In the genomic region with DNA sequence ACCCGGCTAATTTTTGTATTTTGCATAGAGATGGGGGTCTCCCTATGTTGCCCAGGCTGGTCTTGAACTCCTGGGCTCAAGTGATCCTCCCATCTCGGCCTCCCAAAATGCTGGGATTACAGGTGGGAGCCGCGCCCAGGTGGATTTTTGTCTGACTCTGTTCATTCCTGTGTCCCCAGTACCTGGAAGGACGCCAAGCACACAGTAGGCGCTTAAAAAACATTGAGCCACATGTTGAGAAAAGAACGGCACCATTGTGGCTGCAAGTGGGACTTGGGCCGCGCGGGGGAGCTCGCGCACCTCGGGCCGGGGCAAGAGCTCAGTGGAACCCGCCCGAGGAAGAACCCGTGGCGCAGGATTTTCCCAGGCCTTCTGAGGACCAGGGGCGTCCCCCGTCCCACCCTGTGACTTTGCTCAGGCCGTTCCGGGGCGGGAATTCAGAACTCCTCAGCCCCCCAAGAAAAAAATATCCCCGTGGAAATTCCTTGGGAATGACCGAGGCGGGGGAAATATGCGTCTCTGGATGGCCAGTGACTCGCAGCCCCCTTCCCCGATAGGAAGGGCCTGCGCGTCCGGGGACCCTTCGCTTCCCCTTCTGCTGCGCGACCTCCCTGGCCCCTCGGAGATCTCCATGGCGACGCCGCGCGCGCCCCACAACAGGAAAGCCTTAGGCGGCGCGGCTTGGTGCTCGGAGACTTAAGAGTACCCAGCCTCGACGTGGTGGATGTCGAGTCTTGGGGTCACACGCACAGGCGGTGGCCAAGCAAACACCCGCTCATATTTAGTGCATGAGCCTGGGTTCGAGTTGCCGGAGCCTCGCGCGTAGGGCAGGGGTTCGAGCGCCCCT, we compare ENCODE assay signal across 8 cellular contexts. TPM values are rescaled to one million over a fixed set of nuclear protein-coding genes. Genes with fewer than 3 reads are reported as not detected.
DNase-seq lines count a peak whose midpoint lies in the region; ATAC-seq and TF ChIP-seq lines count a peak whose summit lies in the region.

No MANE protein-coding gene starts in this region.

- peak overlapping the region; percentile 25 for H3K4ac ChIP-seq in trophoblast cell (ENCODE audit: low read depth, low read length)

- H2BK5ac ChIP-seq in trophoblast cell (ENCODE audit: low read depth, low read length, poor library complexity) = no peak overlapping the region

- peak overlapping the region; percentile 20 for H2AK5ac ChIP-seq in trophoblast cell (ENCODE audit: low read length)

- no peaks in the 10 kb centered on the region for H3K9me3 Mint-ChIP-seq in activated naive CD8-positive, alpha-beta T cell treated with anti-CD3 and anti-CD28 coated beads, Interleukin-2, amount 10 ng/mL, durations not matched to agents 7 days and 5 days

- no peaks in the 10 kb centered on the region for H3K79me2 ChIP-seq in trophoblast cell (ENCODE audit: control insufficient read depth, insufficient read depth, low read length, poor library complexity)

- H3K27ac ChIP-seq in trophoblast cell (ENCODE audit: low read depth, low read length) (no peak overlapping the region), thyroid gland (peak overlapping the region; percentile 65 to 88 (median 79))

- peak; percentile 50 for DNase-seq in 8988T
- DNase-seq in M059J (ENCODE audit: low read depth) = peak; percentile 75
- peak; percentile 60 for DNase-seq in SW480 (ENCODE audit: low spot score)
- DNase-seq in activated naive CD8-positive, alpha-beta T cell treated with anti-CD3 and anti-CD28 coated beads, Interleukin-2, amount 10 ng/mL, durations not matched to agents 7 days and 5 days = peak; percentile 96
- peak; percentile 95 for DNase-seq in cardiac septum (ENCODE audit: low spot score)
- DNase-seq in trophoblast cell = peak; percentile 79 to 86
- DNase-seq in thyroid gland = peak; percentile 77 to 81

- H3K4me3 ChIP-seq in trophoblast cell (ENCODE audit: low read depth, low read length) (no peak overlapping the region), thyroid gland (replicated peaks in 1 of 3) (peak overlapping the region in 1 of 3 donors; percentile 32)

- peak; percentile 70 to 96 (median 90) for TF ChIP-seq CTCF in thyroid gland (IDR thresholded peaks at IDR 0.05)

- H3K18ac ChIP-seq in trophoblast cell (ENCODE audit: low read length) = no peak overlapping the region

- no peak overlapping the region for H2BK12ac ChIP-seq in trophoblast cell (ENCODE audit: low read length)

- peaks cover 2% of the 10 kb centered on the region for H3K79me1 ChIP-seq in trophoblast cell (ENCODE audit: low read length)

- peaks cover 2% of the 10 kb centered on the region for H3K36me3 Mint-ChIP-seq in activated naive CD8-positive, alpha-beta T cell treated with anti-CD3 and anti-CD28 coated beads, Interleukin-2, amount 10 ng/mL, durations not matched to agents 7 days and 5 days

- H3K4me3 Mint-ChIP-seq in activated naive CD8-positive, alpha-beta T cell treated with anti-CD3 and anti-CD28 coated beads, Interleukin-2, amount 10 ng/mL, durations not matched to agents 7 days and 5 days = peak overlapping the region; percentile 86

- peak overlapping the region; percentile 59 for H3K4me2 ChIP-seq in trophoblast cell (ENCODE audit: low read length)

- H4K91ac ChIP-seq in trophoblast cell (ENCODE audit: low read depth, low read length) = peak overlapping the region; percentile 57

- H3K27me3 ChIP-seq in trophoblast cell (ENCODE audit: insufficient read depth, low read length) = no peaks in the 10 kb centered on the region
- H3K27me3 ChIP-seq in thyroid gland = no peaks in the 10 kb centered on the region

- intact Hi-C loops in cardiac septum (cut with DNase I) (loop anchor here (1.0 to 5.0 kb wide), 2 partner anchors 63 to 120 kb away; a partner anchor contains a TSS), thyroid gland (cut with DNase I) (loop anchor here (2.0 kb wide), 1 partner anchor 119 kb away; no protein-coding TSS in a partner anchor)

- no peaks in the 10 kb centered on the region for H3K9me3 ChIP-seq in trophoblast cell (ENCODE audit: insufficient read depth, low read depth, low read length)
- no peaks in the 10 kb centered on the region for H3K9me3 ChIP-seq in thyroid gland

- peak overlapping the region; percentile 37 for H3K14ac ChIP-seq in trophoblast cell (ENCODE audit: low read length)

- WGBS in trophoblast cell (ENCODE audit: extremely low coverage, insufficient coverage, insufficient read length) = no CpG with 5 or more reads among the region's 59 CpGs
- WGBS in thyroid gland, 2 donors = 5 to 7% methylated on average over 32 to 34 of the region's 59 CpGs

- no peak overlapping the region for H3K23ac ChIP-seq in trophoblast cell (ENCODE audit: low read length)

- no peaks in the 10 kb centered on the region for H3K27me3 Mint-ChIP-seq in activated naive CD8-positive, alpha-beta T cell treated with anti-CD3 and anti-CD28 coated beads, Interleukin-2, amount 10 ng/mL, durations not matched to agents 7 days and 5 days

- H3K4me1 Mint-ChIP-seq in activated naive CD8-positive, alpha-beta T cell treated with anti-CD3 and anti-CD28 coated beads, Interleukin-2, amount 10 ng/mL, durations not matched to agents 7 days and 5 days = peaks cover 23% of the 10 kb centered on the region

- peak; percentile 37 for ATAC-seq in GM18502 (IDR thresholded peaks at IDR 0.05; ENCODE audit: poor library complexity, unreplicated experiment)
- peak; percentile 69 for ATAC-seq in activated naive CD8-positive, alpha-beta T cell treated with anti-CD3 and anti-CD28 coated beads, Interleukin-2, amount 10 ng/mL, durations not matched to agents 7 days and 5 days (ENCODE audit: low read depth)

- H4K8ac ChIP-seq in trophoblast cell (ENCODE audit: low read depth, low read length) = peak overlapping the region; percentile 84

- peak overlapping the region; percentile 92 for H3K27ac Mint-ChIP-seq in activated naive CD8-positive, alpha-beta T cell treated with anti-CD3 and anti-CD28 coated beads, Interleukin-2, amount 10 ng/mL, durations not matched to agents 7 days and 5 days

- peak overlapping the region; percentile 79 for H2AFZ ChIP-seq in trophoblast cell (ENCODE audit: insufficient read depth, low read length, poor library complexity)

- no peak for TF ChIP-seq POLR2A in thyroid gland (IDR thresholded peaks at IDR 0.05)

- H3K4me1 ChIP-seq in trophoblast cell (ENCODE audit: control insufficient read depth in 1 of 2, insufficient read depth in 2 of 2, low read length in 2 of 2) (peaks cover 13 to 14% of the 10 kb centered on the region in 2 experiments), thyroid gland (peaks cover 10 to 24% of the 10 kb centered on the region in 2 donors)

- peak overlapping the region; percentile 18 for H2BK120ac ChIP-seq in trophoblast cell (ENCODE audit: insufficient read depth, low read length, poor library complexity)

- POLR2A ChIA-PET in activated naive CD8-positive, alpha-beta T cell treated with anti-CD3 and anti-CD28 coated beads, Interleukin-2, amount 10 ng/mL, durations not matched to agents 7 days and 5 days (lab: Charles Lee) = interaction anchor here (0.6 to 4.7 kb wide), 20 partner anchors 9 to 270 kb away, joined by 3 to 60 read pairs (median 6); a partner anchor contains a TSS

- peak overlapping the region; percentile 72 for H4K12ac ChIP-seq in trophoblast cell (ENCODE audit: low read depth, low read length)

- H3K9ac ChIP-seq in trophoblast cell (ENCODE audit: low read length) = no peak overlapping the region

- H3K36me3 ChIP-seq in trophoblast cell (ENCODE audit: control insufficient read depth in 1 of 2, insufficient read depth in 2 of 2, low read length in 2 of 2) = no peaks in the 10 kb centered on the region
- no peaks in the 10 kb centered on the region for H3K36me3 ChIP-seq in thyroid gland

RNA-seq across cellular contexts. Expression of a gene that starts 1.4 kb away (rescaled TPM):
- 68.8 and 88.4 TPM in 2 replicates for total RNA-seq in M059J (2014; rRNA removed; shearing (Covaris generic))
- 10 to 100 TPM in 1 of 2 experiments, 1 to 10 TPM in 1; 9.5 to 11.7 TPM for total RNA-seq in activated naive CD8-positive, alpha-beta T cell treated with anti-CD3 and anti-CD28 coated beads, Interleukin-2, amount 10 ng/mL, durations not matched to agents 7 days and 5 days
- 9.8 TPM for total RNA-seq in cardiac septum
- polyA plus RNA-seq in trophoblast cell (2013) = 1.5 and 1.7 TPM in 2 replicates
- 10 to 100 TPM in 3 of 4 donors, 1 to 10 TPM in 1; 8.1 to 37.6 (median 19.7) TPM for total RNA-seq in thyroid gland

RNA-seq across cellular contexts. Expression of a gene that starts 17.2 kb away (rescaled TPM):
- not detected in 2 replicates for total RNA-seq in M059J (2014; rRNA removed; shearing (Covaris generic))
- 1 to 10 TPM; 1.2 to 1.7 TPM for total RNA-seq in activated naive CD8-positive, alpha-beta T cell treated with anti-CD3 and anti-CD28 coated beads, Interleukin-2, amount 10 ng/mL, durations not matched to agents 7 days and 5 days
- 0.46 TPM for total RNA-seq in cardiac septum
- 0.03 and 0.07 TPM in 2 replicates for polyA plus RNA-seq in trophoblast cell (2013)
- under 1 TPM in 1 of 4 donors, not detected in 3; 0.44 TPM for total RNA-seq in thyroid gland

RNA-seq across cellular contexts. Expression of a gene that starts 17.5 kb away (rescaled TPM):
- 53.8 and 96.4 TPM in 2 replicates for total RNA-seq in M059J (2014; rRNA removed; shearing (Covaris generic))
- total RNA-seq in activated naive CD8-positive, alpha-beta T cell treated with anti-CD3 and anti-CD28 coated beads, Interleukin-2, amount 10 ng/mL, durations not matched to agents 7 days and 5 days = 10 to 100 TPM; 55.8 to 59.9 TPM
- total RNA-seq in cardiac septum (71.8 TPM), thyroid gland (10 to 100 TPM; 36.1 to 81.7 (median 54.9) TPM)
- 36.6 and 36.8 TPM in 2 replicates for polyA plus RNA-seq in trophoblast cell (2013)

RNA-seq across cellular contexts. Expression of a gene that starts 20.2 kb away (rescaled TPM):
- total RNA-seq in M059J (2014; rRNA removed; shearing (Covaris generic)) = 4.4 and 6.1 TPM in 2 replicates
- under 1 TPM; 0.62 to 0.83 TPM for total RNA-seq in activated naive CD8-positive, alpha-beta T cell treated with anti-CD3 and anti-CD28 coated beads, Interleukin-2, amount 10 ng/mL, durations not matched to agents 7 days and 5 days
- total RNA-seq in cardiac septum (0.67 TPM), thyroid gland (1 to 10 TPM in 2 of 4 donors, not detected in 2; 1.0 to 1.6 TPM)
- 0.15 and 0.17 TPM in 2 replicates for polyA plus RNA-seq in trophoblast cell (2013)

RNA-seq across cellular contexts. Expression of a gene that starts 38.4 kb away (rescaled TPM):
- 7.1 and 8.3 TPM in 2 replicates for total RNA-seq in M059J (2014; rRNA removed; shearing (Covaris generic))
- total RNA-seq in activated naive CD8-positive, alpha-beta T cell treated with anti-CD3 and anti-CD28 coated beads, Interleukin-2, amount 10 ng/mL, durations not matched to agents 7 days and 5 days = 1 to 10 TPM; 6.4 to 7.1 TPM
- 3.6 TPM for total RNA-seq in cardiac septum
- polyA plus RNA-seq in trophoblast cell (2013) = 20.2 and 22.2 TPM in 2 replicates
- 1 to 10 TPM; 3.6 to 9.8 (median 5.3) TPM for total RNA-seq in thyroid gland
